In the genomic region with DNA sequence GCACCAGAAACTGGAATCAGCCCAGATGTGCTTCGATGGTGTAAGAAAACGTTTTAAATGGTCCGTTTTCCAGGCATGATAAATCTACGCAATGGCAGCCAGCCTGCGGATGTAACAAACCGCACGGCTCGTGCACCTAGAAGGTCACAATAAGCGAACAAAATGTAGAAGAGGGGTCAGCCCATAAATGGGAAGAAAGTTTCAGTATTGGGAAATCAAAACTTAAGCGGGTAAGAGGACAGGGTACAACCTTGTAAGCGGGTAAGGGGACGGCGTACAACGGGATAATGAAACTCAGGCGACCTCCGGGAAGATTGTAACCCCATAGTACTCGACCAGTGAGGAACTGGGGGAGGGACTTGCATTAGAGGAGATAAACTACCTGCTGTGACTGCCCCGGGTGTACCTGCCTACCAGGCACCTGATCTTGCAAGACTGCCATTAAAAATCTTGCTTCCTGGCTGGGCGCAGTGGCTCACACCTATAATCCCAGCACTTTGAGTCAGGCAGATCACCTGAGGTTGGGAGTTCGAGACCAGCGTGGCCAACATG, we compare ENCODE assay signal across 13 cellular contexts.
A peak's percentile ranks its signal among the peaks of the same experiment; 100 is the strongest.
DNase-seq lines count a peak whose midpoint lies in the region; ATAC-seq, FAIRE-seq and TF ChIP-seq lines count a peak whose summit lies in the region.
"Had no signal": no experiment of that assay in that cellular context is flagged by ENCODE, and none has a peak within 500 bp of the region (broad histone marks: within the 10 kb centered on the region; RNA-seq: fewer than 3 reads in every experiment).

No MANE protein-coding gene starts in this region.

- no peak for FAIRE-seq in K562 (lab: Jason Lieb, UNC)

- H3K79me2 ChIP-seq in DOHH2 (ENCODE audit: control insufficient read depth, low read length): peaks cover 98% of the 10 kb centered on the region
- peaks cover 91% of the 10 kb centered on the region for H3K79me2 ChIP-seq in MM.1S (ENCODE audit: low read length)
- H3K79me2 ChIP-seq in K562 (ENCODE audit: control insufficient read depth, insufficient read depth, low read length): peaks cover 93% of the 10 kb centered on the region
- peaks cover 97% of the 10 kb centered on the region for H3K79me2 ChIP-seq in neural progenitor cell (ENCODE audit: low read depth)

- TF ChIP-seq RAD21 in K562 (CRISPR knock-in tag; conservative IDR thresholded peaks at IDR 0.05 in 1 of 2, IDR thresholded peaks at IDR 0.05 in 1 of 2): no peak

- H3K9ac ChIP-seq in MM.1S (ENCODE audit: low read length) (no peak overlapping the region), K562 (ENCODE audit: insufficient read depth in 1 of 2, low read depth in 2 of 2, low read length in 2 of 2) (peak overlapping the region in 1 of 2 experiments; percentile 11; a peak in 1 of 4 replicates), neural progenitor cell (no peak overlapping the region)

- WGBS in K562 (ENCODE audit: insufficient coverage, low coverage, missing lambda C conversion rate): 87% methylated on average over 21 of the region's 21 CpGs

- intact Hi-C loops in K562 (cut with micrococcal nuclease): no loop called here

- H3F3A ChIP-seq in DOHH2 (ENCODE audit: control insufficient read depth, insufficient read depth) (peaks cover 5% of the 10 kb centered on the region; the same call in 1 of the 2 replicates), MM.1S (ENCODE audit: insufficient read depth, low read length) (peaks cover 22% of the 10 kb centered on the region), neural progenitor cell (ENCODE audit: low read depth) (peaks cover 9% of the 10 kb centered on the region)

- DNase-seq in MM.1S (no peak), K562 (ENCODE audit: extremely low read depth in 1 of 4, low spot score in 3 of 4) (no peak), neural progenitor cell (ENCODE audit: low spot score) (no peak), HPDE6-E6E7 (ENCODE audit: extremely low spot score) (no peak), hepatic stellate cell (ENCODE audit: low spot score) (no peak)
- DNase-seq: caudate nucleus; DMS79 treated with DMSO at 0.1 percent for 48 hours; NCI-H1105; NCI-H69; stimulated activated CD4-positive, alpha-beta T cell treated with anti-CD3 and anti-CD28 coated beads, Interleukin-15, amount 100 ng/mL, for 24 hours had no signal

- peaks cover 17% of the 10 kb centered on the region for H3K36me3 Mint-ChIP-seq in neural progenitor cell

- H3K36me3 ChIP-seq in DOHH2 (ENCODE audit: control insufficient read depth, low read length): peaks cover 42% of the 10 kb centered on the region
- no peaks in the 10 kb centered on the region for H3K36me3 ChIP-seq in MM.1S (replicated peaks; ENCODE audit: insufficient read depth, low read length)
- peaks cover 50% of the 10 kb centered on the region for H3K36me3 ChIP-seq in K562 (ENCODE audit: control insufficient read depth, insufficient read depth, low read length)
- no peaks in the 10 kb centered on the region for H3K36me3 ChIP-seq in neural progenitor cell

- H3K27ac ChIP-seq in DOHH2 (ENCODE audit: low read depth, low read length) (no peak overlapping the region), MM.1S (ENCODE audit: low read length) (peak overlapping the region; percentile 78; the same call in 1 of the 2 replicates), K562 (ENCODE audit: extremely low read depth, low read depth, low read length) (no peak overlapping the region), neural progenitor cell (no peak overlapping the region)

- BruUV-seq in K562 (replicated peaks; lab: Mats Ljungman, UMichigan): no TSS peak

- POLR2A ChIA-PET in K562 (lab: Yijun Ruan, JAX): interaction anchor here (1.6 kb wide), 1 partner anchor 11 kb away, joined by 3 read pairs; no protein-coding TSS in a partner anchor

- H4K20me1 ChIP-seq in DOHH2 (ENCODE audit: control insufficient read depth, insufficient read depth, low read depth, low read length): peaks cover 71% of the 10 kb centered on the region
- peaks cover 13% of the 10 kb centered on the region; the same call in 1 of the 2 replicates for H4K20me1 ChIP-seq in MM.1S (ENCODE audit: insufficient read depth, low read length)
- peaks cover 67% of the 10 kb centered on the region for H4K20me1 ChIP-seq in K562 (replicated peaks; ENCODE audit: control insufficient read depth, insufficient read depth, low read length)
- peaks cover 94% of the 10 kb centered on the region for H4K20me1 ChIP-seq in neural progenitor cell (ENCODE audit: low read depth)

- H3K4me1 ChIP-seq in DOHH2 (ENCODE audit: control insufficient read depth, low read length) (peaks cover 47% of the 10 kb centered on the region), MM.1S (ENCODE audit: low read length) (peaks cover 47% of the 10 kb centered on the region), K562 (replicated peaks in 1 of 2; ENCODE audit: control insufficient read depth in 2 of 2, insufficient read depth in 2 of 2, low read length in 2 of 2) (peaks cover 6 to 8% of the 10 kb centered on the region in 2 experiments; a peak in 3 of 5 replicates), neural progenitor cell (peaks cover 18% of the 10 kb centered on the region)

- H3K4me3 ChIP-seq in DOHH2 (ENCODE audit: low read length) (peak overlapping the region; percentile 43; the same call in 1 of the 2 replicates), MM.1S (ENCODE audit: low read length) (peak overlapping the region; percentile 15; the same call in 1 of the 2 replicates), K562 (no peak overlapping the region), neural progenitor cell (no peak overlapping the region)

- ATAC-seq in K562: no peak
- ATAC-seq in GM18520 (IDR thresholded peaks at IDR 0.05; ENCODE audit: unreplicated experiment): no peak

- TF ChIP-seq EP300 in K562 (IDR thresholded peaks at IDR 0.05; ENCODE audit: low read length): no peak

- in situ Hi-C loops in K562 (cut with MboI): no loop called here

- H3K27me3 ChIP-seq in DOHH2 (ENCODE audit: control insufficient read depth, low read length) (no peaks in the 10 kb centered on the region), MM.1S (replicated peaks; ENCODE audit: insufficient read depth, low read length) (no peaks in the 10 kb centered on the region), K562 (ENCODE audit: control insufficient read depth in 2 of 2, insufficient read depth in 2 of 2, low read length in 2 of 2) (no peaks in the 10 kb centered on the region), neural progenitor cell (no peaks in the 10 kb centered on the region)

- H3K4me1 Mint-ChIP-seq in neural progenitor cell: peaks cover 29% of the 10 kb centered on the region

- H3K27ac Mint-ChIP-seq in neural progenitor cell: peak overlapping the region; percentile 27

- H3K9me2 ChIP-seq in DOHH2 (replicated peaks; ENCODE audit: control insufficient read depth, low read length): no peaks in the 10 kb centered on the region
- no peaks in the 10 kb centered on the region for H3K9me2 ChIP-seq in MM.1S (replicated peaks; ENCODE audit: insufficient read depth, low read length)

- H3K9me3 Mint-ChIP-seq in neural progenitor cell: no peaks in the 10 kb centered on the region
- H3K9me3 Mint-ChIP-seq: neural crest cell had no signal

- CTCF ChIA-PET in K562 (lab: Yijun Ruan, JAX; ENCODE audit: low intra/inter-chr PET ratio): no interaction called here

- no peak for TF ChIP-seq CTCF in DOHH2 (IDR thresholded peaks at IDR 0.05; ENCODE audit: low read depth, low read length, poor library complexity, severe bottlenecking)
- TF ChIP-seq CTCF in MM.1S (IDR thresholded peaks at IDR 0.05; ENCODE audit: low read length): no peak
- no peak for TF ChIP-seq CTCF in K562 (IDR thresholded peaks at IDR 0.05 in 2 of 3, conservative IDR thresholded peaks at IDR 0.05 in 1 of 3; ENCODE audit: insufficient read depth in 2 of 3, low read depth in 1 of 3, low read length in 3 of 3)
- TF ChIP-seq CTCF in neural progenitor cell (IDR thresholded peaks at IDR 0.05): no peak

- H3K4me3 Mint-ChIP-seq in neural progenitor cell: no peak overlapping the region

- H3K9me3 ChIP-seq in DOHH2 (ENCODE audit: control insufficient read depth, insufficient read depth, low read length): no peaks in the 10 kb centered on the region
- no peaks in the 10 kb centered on the region for H3K9me3 ChIP-seq in MM.1S (replicated peaks; ENCODE audit: insufficient read depth, low read length)
- no peaks in the 10 kb centered on the region for H3K9me3 ChIP-seq in K562 (replicated peaks; ENCODE audit: control insufficient read depth, insufficient read depth, low read depth, low read length)
- no peaks in the 10 kb centered on the region for H3K9me3 ChIP-seq in neural progenitor cell (ENCODE audit: low read depth)

- no peaks in the 10 kb centered on the region for H3K9me1 ChIP-seq in K562 (ENCODE audit: control insufficient read depth, insufficient read depth, low read length)

- no peaks in the 10 kb centered on the region for H3K27me3 Mint-ChIP-seq in neural progenitor cell (ENCODE audit: insufficient read depth, low read depth)

- TF ChIP-seq POLR2A in K562 (conservative IDR thresholded peaks at IDR 0.05): no peak

- H3K4me2 ChIP-seq in DOHH2 (ENCODE audit: low read length) (peak overlapping the region; percentile 57), MM.1S (ENCODE audit: low read depth, low read length) (peak overlapping the region; percentile 73), K562 (ENCODE audit: insufficient read depth, low read length) (no peak overlapping the region), neural progenitor cell (no peak overlapping the region)

- H2AFZ ChIP-seq in MM.1S (ENCODE audit: low read length) (no peak overlapping the region), K562 (ENCODE audit: low read depth, low read length) (no peak overlapping the region), neural progenitor cell (replicated peaks) (no peak overlapping the region)

TF ChIP-seq in K562, 482 proteins besides CTCF, POLR2A, EP300 and RAD21 (continues in another document):
- TF ChIP-seq RBM22 (IDR thresholded peaks at IDR 0.05; ENCODE audit: low read depth, low read length, poor library complexity, severe bottlenecking): peak; percentile 6

Comparison
In these comparisons a context has a peak if more than half of its experiments do, and no peak if none do; other contexts are left out.
1. H3K4me2 ChIP-seq: peak in DOHH2 (single experiment) and MM.1S (single experiment); none in K562 (single experiment) and neural progenitor cell (single experiment).
2. H3K4me3 ChIP-seq: peak in DOHH2 (single experiment) and MM.1S (single experiment); none in K562 (single experiment) and neural progenitor cell (single experiment).